In genomic region chr5:11792621-11793020, GRCh38 we compare ENCODE assay signal across 21 cellular contexts.
"Had no signal": no experiment of that assay in that cellular context is flagged by ENCODE, and none has a peak within 500 bp of the region (broad histone marks: within the 10 kb centered on the region; RNA-seq: fewer than 3 reads in every experiment).

No MANE protein-coding gene starts in this region.

- ATAC-seq: activated CD4-positive, CD25-positive, alpha-beta regulatory T cell treated with anti-CD3 and anti-CD28 coated beads, Interleukin-2, amount 50 U/mL, for 24 hours; gastroesophageal sphincter; naive thymus-derived CD8-positive, alpha-beta T cell; sciatic nerve; stimulated activated effector memory CD8-positive, alpha-beta T cell treated with anti-CD3 and anti-CD28 coated beads, Interleukin-12 subunit alpha, Interleukin-12 subunit beta, amount 100 ng/mL, for 72 hours; upper lobe of right lung had no signal

- DNase-seq: activated CD4-positive, alpha-beta memory T cell treated with anti-CD3 and anti-CD28 coated beads, Interleukin-2, amount 10 ng/mL, durations not matched to agents 7 days and 5 days; activated CD4-positive, alpha-beta T cell treated with anti-CD3 and anti-CD28 coated beads, Interleukin-2, amount 10 ng/mL, durations not matched to agents 7 days and 5 days; activated CD8-positive, alpha-beta memory T cell treated with anti-CD3 and anti-CD28 coated beads, Interleukin-2, amount 50 U/mL, for 48 hours; activated gamma-delta T cell treated with Interleukin-2 at 50 U/mL for 16 hours; activated naive CD4-positive, alpha-beta T cell treated with anti-CD3 and anti-CD28 coated beads, Interleukin-2, amount 50 U/mL, for 16 hours; activated T-cell treated with anti-CD3 and anti-CD28 coated beads, Interleukin-2, amount 50 U/mL, for 24 hours; amniotic stem cell; central memory CD4-positive, alpha-beta T cell; dermis blood vessel endothelial cell; effector CD4-positive, alpha-beta T cell; head of caudate nucleus; immature natural killer cell; naive thymus-derived CD8-positive, alpha-beta T cell; retina; stimulated activated CD4-positive, alpha-beta T cell treated with anti-CD3 and anti-CD28 coated beads, Interleukin-4, amount 100 ng/mL, for 24 hours; T-helper 1 cell; upper lobe of right lung had no signal
